In genomic region chr7:106110238-106110560, GRCh38 we compare ENCODE assay signal across 8 cellular contexts. TPM values are rescaled to one million over a fixed set of nuclear protein-coding genes. Genes with fewer than 3 reads are reported as not detected.
A peak's percentile ranks its signal among the peaks of the same experiment; 100 is the strongest.
DNase-seq lines count a peak whose midpoint lies in the region; ATAC-seq and TF ChIP-seq lines count a peak whose summit lies in the region.

No MANE protein-coding gene starts in this region.

- no peaks in the 10 kb centered on the region for H3K36me3 ChIP-seq in GM23338 (ENCODE audit: insufficient read depth)
- no peaks in the 10 kb centered on the region for H3K36me3 ChIP-seq in mucosa of rectum (ENCODE audit: control insufficient read depth in 2 of 2, insufficient read depth in 2 of 2, low read length in 2 of 2)

- H3K9ac ChIP-seq in mucosa of rectum (ENCODE audit: low read depth in 1 of 2, low read length in 2 of 2) = no peak overlapping the region

- H3K4me3 Mint-ChIP-seq in GM23338 = peak overlapping the region; percentile 38
- H3K4me3 Mint-ChIP-seq in activated T-helper 2 cell treated with anti-CD3 and anti-CD28 coated beads, Interferon-gamma antibody, Interleukin-2, Interleukin-4, amounts not matched to agents 10 μg/mL and 5 μg/mL and 100 μg/mL, durations not matched to agents 14 hours and 24 hours and 36 hours (ENCODE audit: low read depth) = peak overlapping the region; percentile 45

- H3K27ac ChIP-seq in AG04450 (ENCODE audit: low read depth, low read length) (no peak overlapping the region), GM23338 (ENCODE audit: low read depth) (no peak overlapping the region), mucosa of rectum (ENCODE audit: low read depth in 2 of 2, low read length in 2 of 2) (no peak overlapping the region)

- H3K9me2 ChIP-seq in GM23338 (ENCODE audit: insufficient read depth) = no peaks in the 10 kb centered on the region

- H3K4me1 ChIP-seq in GM23338 (ENCODE audit: insufficient read depth) (peaks cover 29% of the 10 kb centered on the region), mucosa of rectum (ENCODE audit: control insufficient read depth in 2 of 2, insufficient read depth in 2 of 2, low read length in 2 of 2) (peaks cover 0 to 6% of the 10 kb centered on the region in 2 donors)

- H3K4me2 ChIP-seq in GM23338 = peak overlapping the region; percentile 83

- no peak overlapping the region for H3K27ac Mint-ChIP-seq in GM23338
- peak overlapping the region; percentile 0 for H3K27ac Mint-ChIP-seq in activated T-helper 2 cell treated with anti-CD3 and anti-CD28 coated beads, Interferon-gamma antibody, Interleukin-2, Interleukin-4, amounts not matched to agents 10 μg/mL and 5 μg/mL and 100 μg/mL, durations not matched to agents 14 hours and 24 hours and 36 hours

- H3K9me3 ChIP-seq in AG04450 (ENCODE audit: control insufficient read depth, insufficient read depth, low read length) = no peaks in the 10 kb centered on the region
- H3K9me3 ChIP-seq in mucosa of rectum (ENCODE audit: control insufficient read depth in 2 of 2, low read length in 2 of 2) = no peaks in the 10 kb centered on the region

- H3K9me3 Mint-ChIP-seq in GM23338 = no peaks in the 10 kb centered on the region
- H3K9me3 Mint-ChIP-seq in activated T-helper 2 cell treated with anti-CD3 and anti-CD28 coated beads, Interferon-gamma antibody, Interleukin-2, Interleukin-4, amounts not matched to agents 10 μg/mL and 5 μg/mL and 100 μg/mL, durations not matched to agents 14 hours and 24 hours and 36 hours = no peaks in the 10 kb centered on the region

- DNase-seq in AG04450 (ENCODE audit: low read depth, low spot score) = no peak
- no peak for DNase-seq in GM23338 (ENCODE audit: low spot score)
- DNase-seq in activated T-helper 2 cell treated with anti-CD3 and anti-CD28 coated beads, Interferon-gamma antibody, Interleukin-2, Interleukin-4, amounts not matched to agents 10 μg/mL and 5 μg/mL and 100 μg/mL, durations not matched to agents 14 hours and 24 hours and 36 hours (ENCODE audit: low spot score) = no peak
- no peak for DNase-seq in stimulated activated CD4-positive, alpha-beta T cell treated with anti-CD3 and anti-CD28 coated beads, Interleukin-4, amount 100 ng/mL, for 1 hour
- no peak for DNase-seq in NCI-H1436 treated with DMSO at 0.1 percent for 48 hours (lab: John Stamatoyannopoulos, UW)
- no peak for DNase-seq in left colon

- no peaks in the 10 kb centered on the region for H3K27me3 ChIP-seq in AG04450 (ENCODE audit: control insufficient read depth, insufficient read depth, low read length)
- 0 out of 2 replicates have a peak, but pooled peaks cover 4% of the 10 kb centered on the region for H3K27me3 ChIP-seq in GM23338 (ENCODE audit: insufficient read depth)
- H3K27me3 ChIP-seq in mucosa of rectum (ENCODE audit: control insufficient read depth in 2 of 2, insufficient read depth in 2 of 2, low read length in 2 of 2) = no peaks in the 10 kb centered on the region

- H3K27me3 Mint-ChIP-seq in GM23338 (ENCODE audit: insufficient read depth, low read depth, poor library complexity) = peaks cover 3% of the 10 kb centered on the region
- no peaks in the 10 kb centered on the region for H3K27me3 Mint-ChIP-seq in activated T-helper 2 cell treated with anti-CD3 and anti-CD28 coated beads, Interferon-gamma antibody, Interleukin-2, Interleukin-4, amounts not matched to agents 10 μg/mL and 5 μg/mL and 100 μg/mL, durations not matched to agents 14 hours and 24 hours and 36 hours (ENCODE audit: low read depth)

- H3K4me3 ChIP-seq in AG04450 (ENCODE audit: low read depth, low read length) (peak overlapping the region; percentile 81), GM23338 (peak overlapping the region; percentile 72), mucosa of rectum (ENCODE audit: low read length in 2 of 2) (peak overlapping the region; percentile 0 to 93)

- no peak for ATAC-seq in GM23338
- no peak for ATAC-seq in HG03097 (IDR thresholded peaks at IDR 0.05; ENCODE audit: low FRiP score, unreplicated experiment)
- no peak for ATAC-seq in left colon

- intact Hi-C loops in activated T-helper 2 cell treated with anti-CD3 and anti-CD28 coated beads, Interferon-gamma antibody, Interleukin-2, Interleukin-4, amounts not matched to agents 10 μg/mL and 5 μg/mL and 100 μg/mL, durations not matched to agents 14 hours and 24 hours and 36 hours (cut with micrococcal nuclease) = loop anchor here (2.0 to 5.0 kb wide), 3 partner anchors 53 to 1059 kb away; partner anchors contain the start of gene HBP1
- intact Hi-C loops in left colon (cut with DNase I, micrococcal nuclease) = loop anchor here in 1 of 2 donors (5.0 kb wide), 1 partner anchor 53 kb away; no protein-coding TSS in a partner anchor

- peaks cover 41% of the 10 kb centered on the region for H3K4me1 Mint-ChIP-seq in GM23338
- H3K4me1 Mint-ChIP-seq in activated T-helper 2 cell treated with anti-CD3 and anti-CD28 coated beads, Interferon-gamma antibody, Interleukin-2, Interleukin-4, amounts not matched to agents 10 μg/mL and 5 μg/mL and 100 μg/mL, durations not matched to agents 14 hours and 24 hours and 36 hours (ENCODE audit: low read depth) = peaks cover 51% of the 10 kb centered on the region

- peaks cover 65% of the 10 kb centered on the region for H3K79me2 ChIP-seq in GM23338 (replicated peaks; ENCODE audit: insufficient read depth)

- POLR2A ChIA-PET in AG04450 (lab: Yijun Ruan, JAX) = no interaction called here

- TF ChIP-seq CTCF in AG04450 (IDR thresholded peaks at IDR 0.05; ENCODE audit: low read depth, low read length) (no peak), GM23338 (conservative IDR thresholded peaks at IDR 0.05; ENCODE audit: low read depth in 2 of 2) (no peak)

- no peak overlapping the region for H2AFZ ChIP-seq in GM23338

- H3F3A ChIP-seq in GM23338 (replicated peaks; ENCODE audit: low read depth) = 0 out of 2 replicates have a peak, but pooled peaks cover 10% of the 10 kb centered on the region

- CTCF ChIA-PET in AG04450 (lab: Charles Lee) = interaction anchor here (1.4 kb wide), 1 partner anchor 41 kb away, joined by 3 read pairs; no protein-coding TSS in a partner anchor

- no peaks in the 10 kb centered on the region; the same call in 1 of the 2 replicates for H4K20me1 ChIP-seq in GM23338 (replicated peaks; ENCODE audit: insufficient read depth)

- H3K36me3 Mint-ChIP-seq in GM23338 (ENCODE audit: low read depth) = no peaks in the 10 kb centered on the region; the same call in 2 of the 3 replicates
- H3K36me3 Mint-ChIP-seq in activated T-helper 2 cell treated with anti-CD3 and anti-CD28 coated beads, Interferon-gamma antibody, Interleukin-2, Interleukin-4, amounts not matched to agents 10 μg/mL and 5 μg/mL and 100 μg/mL, durations not matched to agents 14 hours and 24 hours and 36 hours (ENCODE audit: low read depth) = peaks cover 28% of the 10 kb centered on the region

TF ChIP-seq in GM23338, 12 proteins besides CTCF, POLR2A, EP300 and RAD21 (continues in another document):
- TF ChIP-seq EZH2 (IDR thresholded peaks at IDR 0.05; ENCODE audit: low read depth, unreplicated experiment) (no peak), POLR2AphosphoS5 (IDR thresholded peaks at IDR 0.05; ENCODE audit: low read depth) (no peak), EZH2phosphoT487 (IDR thresholded peaks at IDR 0.05; ENCODE audit: unreplicated experiment) (no peak)

RNA-seq across cellular contexts. Expression of gene SYPL1, which starts 1.9 kb away (rescaled TPM):
- polyA plus RNA-seq in AG04450 (2011; rRNA removed) = 66.4 and 84.7 TPM in 2 replicates
- polyA minus RNA-seq in AG04450 (2011; rRNA and poly(A)+ RNA removed) = 21.7 and 41.0 TPM in 2 replicates
- 52.7 and 78.1 TPM in 2 replicates for total RNA-seq in GM23338 (2014; rRNA removed; shearing (Covaris generic))
- polyA plus RNA-seq in GM23338 (2016; fragmentation: Nextera tagmentation; extraction: Ambion mirVana) = 39.0 and 39.3 TPM in 2 replicates
- 38.2 and 40.9 TPM in 2 replicates for total RNA-seq in activated T-helper 2 cell treated with anti-CD3 and anti-CD28 coated beads, Interferon-gamma antibody, Interleukin-2, Interleukin-4, amounts not matched to agents 10 μg/mL and 5 μg/mL and 100 μg/mL, durations not matched to agents 14 hours and 24 hours and 36 hours
- 10 to 100 TPM; 71.9 to 84.2 TPM for total RNA-seq in left colon
